ENCODE assay signal across 11 cellular contexts in genomic region chr10:122858042-122858441, GRCh38. TPM values are rescaled to one million over a fixed set of nuclear protein-coding genes. Genes with fewer than 3 reads are reported as not detected.
"Had no signal": no experiment of that assay in that cellular context is flagged by ENCODE, and none has a peak within 500 bp of the region (broad histone marks: within the 10 kb centered on the region; RNA-seq: fewer than 3 reads in every experiment).

No MANE protein-coding gene starts in this region.

RNA-seq across cellular contexts. Expression of gene CUZD1, which starts 12.4 kb away (rescaled TPM):
- total RNA-seq: Right ventricle myocardium inferior had no signal

RNA-seq across cellular contexts. Expression of gene FAM24B, which starts 21.3 kb away (rescaled TPM):
- total RNA-seq: Right ventricle myocardium superior had no signal

RNA-seq across cellular contexts. Expression of gene FAM24A, which starts 52.4 kb away (rescaled TPM):
- total RNA-seq: OCI-LY7, PC-3, PC-9, Peyer's patch, Right ventricle myocardium inferior, Right ventricle myocardium superior, RPMI7951, SJCRH30, SJSA1, SK-MEL-5, T-cell had no signal
